9 cellular contexts compared by ENCODE assay signal in genomic region chr2:98911376-98912154, GRCh38. TPM values are rescaled to one million over a fixed set of nuclear protein-coding genes. Genes with fewer than 3 reads are reported as not detected.
A peak's percentile ranks its signal among the peaks of the same experiment; 100 is the strongest.
DNase-seq lines count a peak whose midpoint lies in the region; ATAC-seq, FAIRE-seq and TF ChIP-seq lines count a peak whose summit lies in the region.
"Had no signal": no experiment of that assay in that cellular context is flagged by ENCODE, and none has a peak within 500 bp of the region (broad histone marks: within the 10 kb centered on the region; RNA-seq: fewer than 3 reads in every experiment).

No MANE protein-coding gene starts in this region.

- H4K20me1 ChIP-seq in mammary epithelial cell (ENCODE audit: insufficient read depth, low read length): no peaks in the 10 kb centered on the region

- TF ChIP-seq CTCF in A549 (IDR thresholded peaks at IDR 0.05) (no peak), mammary epithelial cell (conservative IDR thresholded peaks at IDR 0.05 in 1 of 2, IDR thresholded peaks at IDR 0.05 in 1 of 2; ENCODE audit: extremely low read depth in 1 of 2, insufficient read depth in 1 of 2, low read depth in 1 of 2, low read length in 2 of 2) (no peak), lower lobe of right lung (IDR thresholded peaks at IDR 0.05) (no peak), GM20000 (IDR thresholded peaks at IDR 0.05; ENCODE audit: extremely low read depth, missing control alignments) (no peak), GM13977 (IDR thresholded peaks at IDR 0.05; ENCODE audit: extremely low read depth, insufficient read depth, missing control alignments) (no peak), ascending aorta (IDR thresholded peaks at IDR 0.05) (no peak)

- peak overlapping the region; percentile 71 for H3K9ac ChIP-seq in mammary epithelial cell (ENCODE audit: insufficient read depth, low read length)

- CTCF ChIA-PET in A549 (lab: Yijun Ruan, JAX) (interaction anchor here (0.7 kb wide), 1 partner anchor 24 kb away, joined by 3 read pairs; the partner anchor contains the start of gene CRACDL), mammary epithelial cell (lab: Charles Lee; ENCODE audit: low non-redundant PET) (no interaction called here)

- FAIRE-seq in A549 (lab: Jason Lieb, UNC): no peak

- intact Hi-C loops in mammary epithelial cell (cut with micrococcal nuclease) (loop anchor here (1.0 to 10.0 kb wide), 6 partner anchors 41 to 264 kb away; partner anchors contain the start of gene MGAT4A), lower lobe of right lung (cut with DNase I) (no loop called here), ascending aorta (cut with DNase I) (no loop called here)

- no peak for TF ChIP-seq EP300 in A549 (IDR thresholded peaks at IDR 0.05)

- H3K4me2 ChIP-seq in A549 (peak overlapping the region; percentile 65), mammary epithelial cell (ENCODE audit: insufficient read depth, low read depth, low read length) (peak overlapping the region; percentile 71)

- POLR2A ChIA-PET in A549 (lab: Yijun Ruan, JAX): interaction anchor here (0.5 kb wide), 1 partner anchor 262 kb away, joined by 3 read pairs; no protein-coding TSS in a partner anchor

- no peak for ATAC-seq in A549
- peak; percentile 28 to 33 for ATAC-seq in lower lobe of right lung
- no peak for ATAC-seq in HG03520 (IDR thresholded peaks at IDR 0.05; ENCODE audit: unreplicated experiment)
- ATAC-seq: right lobe of liver had no signal

- H3K9me3 ChIP-seq in A549: no peaks in the 10 kb centered on the region
- H3K9me3 ChIP-seq in mammary epithelial cell (replicated peaks; ENCODE audit: insufficient read depth, low read length): no peaks in the 10 kb centered on the region
- no peaks in the 10 kb centered on the region for H3K9me3 ChIP-seq in lower lobe of right lung
- H3K9me3 ChIP-seq in ascending aorta: no peaks in the 10 kb centered on the region
- H3K9me3 ChIP-seq: right lobe of liver had no signal

- no peaks in the 10 kb centered on the region for H3K27me3 ChIP-seq in mammary epithelial cell (ENCODE audit: insufficient read depth, low read length)
- H3K27me3 ChIP-seq in lower lobe of right lung (ENCODE audit: low read depth): peaks cover 7% of the 10 kb centered on the region
- H3K27me3 ChIP-seq in ascending aorta: no peaks in the 10 kb centered on the region
- H3K27me3 ChIP-seq: right lobe of liver had no signal

- DNase-seq in A549 (ENCODE audit: low read depth in 1 of 2, low spot score in 1 of 2) (no peak), mammary epithelial cell (peak; percentile 81), lower lobe of right lung (no peak), GM20000 (ENCODE audit: low spot score) (no peak), GM13977 (ENCODE audit: low spot score) (no peak), ascending aorta (ENCODE audit: low spot score in 2 of 2) (no peak)
- peak; percentile 38 for DNase-seq in Jurkat, Clone E6-1 (ENCODE audit: low read depth, low spot score)

- H3K27ac ChIP-seq in A549 (peak overlapping the region; percentile 77 to 87), mammary epithelial cell (ENCODE audit: insufficient read depth, low read depth, low read length) (peak overlapping the region; percentile 92), lower lobe of right lung (peak overlapping the region; percentile 41), ascending aorta (no peak overlapping the region)
- H3K27ac ChIP-seq: right lobe of liver had no signal

- no peak for TF ChIP-seq RAD21 in A549 (conservative IDR thresholded peaks at IDR 0.05 in 1 of 2, IDR thresholded peaks at IDR 0.05 in 1 of 2)

- no peaks in the 10 kb centered on the region for H3K79me2 ChIP-seq in mammary epithelial cell (ENCODE audit: insufficient read depth, low read length)

- in situ Hi-C loops in mammary epithelial cell (cut with MboI; ENCODE audit: low sequenced_read_pairs in 2 of 2): no loop called here
- in situ Hi-C loops in GM13977 (cut with MboI; ENCODE audit: low pct_unique_long_range_greater_than_20kb, low sequenced_read_pairs, unreplicated experiment): no loop called here

- no peak overlapping the region for H3K4me3 ChIP-seq in A549
- H3K4me3 ChIP-seq in Jurkat, Clone E6-1 (ENCODE audit: low read length): no peak overlapping the region
- no peak overlapping the region for H3K4me3 ChIP-seq in mammary epithelial cell (replicated peaks in 1 of 3; ENCODE audit: insufficient read depth in 1 of 3, low read depth in 2 of 3, low read length in 3 of 3)
- no peak overlapping the region for H3K4me3 ChIP-seq in lower lobe of right lung
- no peak overlapping the region for H3K4me3 ChIP-seq in ascending aorta
- H3K4me3 ChIP-seq: right lobe of liver had no signal

- dilution Hi-C loops in mammary epithelial cell (cut with HindIII; ENCODE audit: low sequenced_read_pairs): no loop called here

- peak overlapping the region; percentile 10 for H2AFZ ChIP-seq in mammary epithelial cell (ENCODE audit: low read depth, low read length)

- BruUV-seq in mammary epithelial cell (replicated peaks; lab: Mats Ljungman, UMichigan): no TSS peak

- H3K36me3 ChIP-seq in mammary epithelial cell (ENCODE audit: insufficient read depth, low read length) (no peaks in the 10 kb centered on the region), lower lobe of right lung (no peaks in the 10 kb centered on the region), ascending aorta (no peaks in the 10 kb centered on the region)
- H3K36me3 ChIP-seq: right lobe of liver had no signal

- H3K4me1 ChIP-seq in A549 (peaks cover 68% of the 10 kb centered on the region), mammary epithelial cell (ENCODE audit: insufficient read depth, low read length) (peaks cover 84% of the 10 kb centered on the region), lower lobe of right lung (peaks cover 39% of the 10 kb centered on the region), ascending aorta (peaks cover 0 to 13% of the 10 kb centered on the region in 2 donors)
- H3K4me1 ChIP-seq: right lobe of liver had no signal

- no peak for TF ChIP-seq POLR2A in A549 (IDR thresholded peaks at IDR 0.05; ENCODE audit: low read length)

- WGBS in A549 (ENCODE audit: missing lambda C conversion rate): 86% methylated on average over 11 of the region's 17 CpGs
- WGBS in mammary epithelial cell (ENCODE audit: low coverage, missing lambda C conversion rate): 38% methylated on average over 15 of the region's 17 CpGs

TF ChIP-seq in A549, 52 proteins besides CTCF, POLR2A, EP300 and RAD21 (continues in another document):
- TF ChIP-seq FOSL2 (IDR thresholded peaks at IDR 0.05) (no peak), FOSL2 (CRISPR knock-in tag; IDR thresholded peaks at IDR 0.05) (no peak), CHD2 (IDR thresholded peaks at IDR 0.05; ENCODE audit: low read length, partially characterized antibody) (no peak), RARB (CRISPR knock-in tag; IDR thresholded peaks at IDR 0.05) (no peak), NFE2L2 (conservative IDR thresholded peaks at IDR 0.05; ENCODE audit: low read length) (no peak), CBX8 (IDR thresholded peaks at IDR 0.05) (no peak), KDM5A (IDR thresholded peaks at IDR 0.05) (no peak), HOXA7 (CRISPR knock-in tag; IDR thresholded peaks at IDR 0.05) (no peak), MYC (IDR thresholded peaks at IDR 0.05; ENCODE audit: borderline replicate concordance, low read length) (no peak), TP53 (CRISPR knock-in tag; IDR thresholded peaks at IDR 0.05) (no peak), EHMT2 (IDR thresholded peaks at IDR 0.05; ENCODE audit: low read depth) (no peak), NR3C1 (IDR thresholded peaks at IDR 0.05) (no peak), POLR2AphosphoS2 (conservative IDR thresholded peaks at IDR 0.05; ENCODE audit: low read length) (no peak)
- TF ChIP-seq, protein P1, sequence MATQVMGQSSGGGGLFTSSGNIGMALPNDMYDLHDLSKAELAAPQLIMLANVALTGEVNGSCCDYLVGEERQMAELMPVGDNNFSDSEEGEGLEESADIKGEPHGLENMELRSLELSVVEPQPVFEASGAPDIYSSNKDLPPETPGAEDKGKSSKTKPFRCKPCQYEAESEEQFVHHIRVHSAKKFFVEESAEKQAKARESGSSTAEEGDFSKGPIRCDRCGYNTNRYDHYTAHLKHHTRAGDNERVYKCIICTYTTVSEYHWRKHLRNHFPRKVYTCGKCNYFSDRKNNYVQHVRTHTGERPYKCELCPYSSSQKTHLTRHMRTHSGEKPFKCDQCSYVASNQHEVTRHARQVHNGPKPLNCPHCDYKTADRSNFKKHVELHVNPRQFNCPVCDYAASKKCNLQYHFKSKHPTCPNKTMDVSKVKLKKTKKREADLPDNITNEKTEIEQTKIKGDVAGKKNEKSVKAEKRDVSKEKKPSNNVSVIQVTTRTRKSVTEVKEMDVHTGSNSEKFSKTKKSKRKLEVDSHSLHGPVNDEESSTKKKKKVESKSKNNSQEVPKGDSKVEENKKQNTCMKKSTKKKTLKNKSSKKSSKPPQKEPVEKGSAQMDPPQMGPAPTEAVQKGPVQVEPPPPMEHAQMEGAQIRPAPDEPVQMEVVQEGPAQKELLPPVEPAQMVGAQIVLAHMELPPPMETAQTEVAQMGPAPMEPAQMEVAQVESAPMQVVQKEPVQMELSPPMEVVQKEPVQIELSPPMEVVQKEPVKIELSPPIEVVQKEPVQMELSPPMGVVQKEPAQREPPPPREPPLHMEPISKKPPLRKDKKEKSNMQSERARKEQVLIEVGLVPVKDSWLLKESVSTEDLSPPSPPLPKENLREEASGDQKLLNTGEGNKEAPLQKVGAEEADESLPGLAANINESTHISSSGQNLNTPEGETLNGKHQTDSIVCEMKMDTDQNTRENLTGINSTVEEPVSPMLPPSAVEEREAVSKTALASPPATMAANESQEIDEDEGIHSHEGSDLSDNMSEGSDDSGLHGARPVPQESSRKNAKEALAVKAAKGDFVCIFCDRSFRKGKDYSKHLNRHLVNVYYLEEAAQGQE (IDR thresholded peaks at IDR 0.05): no peak

RNA-seq across cellular contexts. Expression of gene CRACDL, which starts 24.5 kb away (rescaled TPM):
- polyA plus RNA-seq in A549 (2011; rRNA removed) (0.11 and 0.21 TPM in 2 replicates), A549 (2017; fragmentation: RNase III; extraction: RNeasy Plus Mini Kit Qiagen cat#74134 plus additional on column Dnase treatment) (0.36 to 0.51 TPM (median 0.45 TPM) in 3 replicates), mammary epithelial cell (4.7 TPM)
- 0.24 and 0.25 TPM in 2 replicates for polyA plus RNA-seq in A549 (2012; cell fraction: cytosol; rRNA removed)
- polyA plus RNA-seq in A549 (2012; cell fraction: nucleus; rRNA removed): 0.20 and 0.34 TPM in 2 replicates
- polyA minus RNA-seq in A549 (2011; rRNA and poly(A)+ RNA removed): 0.66 and 0.78 TPM in 2 replicates
- polyA plus RNA-seq in Jurkat, Clone E6-1 (2012; ENCODE audit: insufficient read depth, insufficient read length): not detected
- total RNA-seq in mammary epithelial cell (1 to 10 TPM; 4.5 to 8.5 TPM), lower lobe of right lung (17.8 TPM), ascending aorta (51.9 TPM)
- polyA minus RNA-seq in mammary epithelial cell: 27.0 TPM

Comparison
In these comparisons a context has a peak if more than half of its experiments do, and no peak if none do; other contexts are left out.
1. ATAC-seq: peak in lower lobe of right lung (2 of 2); none in A549 (0 of 2) and HG03520 (single experiment).
2. DNase-seq: peak in Jurkat, Clone E6-1 (single experiment) and mammary epithelial cell (single experiment); none in A549 (0 of 2), lower lobe of right lung (single experiment), GM20000 (single experiment), GM13977 (single experiment) and ascending aorta (0 of 2).
3. H3K27ac ChIP-seq: peak in A549 (2 of 2), mammary epithelial cell (single experiment) and lower lobe of right lung (single experiment); none in ascending aorta (0 of 2).